In genomic region chr14:93060841-93061240, GRCh38 we compare ENCODE assay signal across 23 cellular contexts. TPM values are rescaled to one million over a fixed set of nuclear protein-coding genes. Genes with fewer than 3 reads are reported as not detected.
DNase-seq lines count a peak whose midpoint lies in the region; ATAC-seq, FAIRE-seq and TF ChIP-seq lines count a peak whose summit lies in the region.
"Had no signal": no experiment of that assay in that cellular context is flagged by ENCODE, and none has a peak within 500 bp of the region (broad histone marks: within the 10 kb centered on the region; RNA-seq: fewer than 3 reads in every experiment).

No MANE protein-coding gene starts in this region.

- POLR2A ChIA-PET in HepG2 (lab: Yijun Ruan, JAX): no interaction called here

- intact Hi-C loops in Right ventricle myocardium superior (cut with DNase I) (no loop called here), HepG2 (cut with micrococcal nuclease; ENCODE audit: unreplicated experiment) (no loop called here)

- no peaks in the 10 kb centered on the region for H3K9me3 Mint-ChIP-seq in activated naive CD8-positive, alpha-beta T cell (ENCODE audit: low read depth)
- H3K9me3 Mint-ChIP-seq in immature natural killer cell: no peaks in the 10 kb centered on the region
- H3K9me3 Mint-ChIP-seq in type B pancreatic cell: no peaks in the 10 kb centered on the region

- no peak for TF ChIP-seq CTCF in cardiac muscle cell (IDR thresholded peaks at IDR 0.05; ENCODE audit: low read depth, low read length)
- TF ChIP-seq CTCF in type B pancreatic cell (conservative IDR thresholded peaks at IDR 0.05): no peak
- no peak for TF ChIP-seq CTCF in HepG2 (CRISPR knock-in tag; IDR thresholded peaks at IDR 0.05)

- no peaks in the 10 kb centered on the region for H3K9me3 ChIP-seq in cardiac muscle cell (ENCODE audit: low read depth)
- no peaks in the 10 kb centered on the region for H3K9me3 ChIP-seq in HepG2 (ENCODE audit: low read length)
- H3K9me3 ChIP-seq: mucosa of descending colon, ovary, tibial artery had no signal

- H4K20me1 ChIP-seq in HepG2 (ENCODE audit: insufficient read depth, low read length): 0 out of 2 replicates have a peak, but pooled peaks cover 4% of the 10 kb centered on the region

- DNase-seq in cardiac muscle cell (ENCODE audit: low read depth in 1 of 2, low spot score in 1 of 2) (no peak), Right ventricle myocardium superior (no peak), immature natural killer cell (no peak), type B pancreatic cell (ENCODE audit: extremely low spot score, unreplicated experiment) (no peak), COR-L47 (lab: John Stamatoyannopoulos, UW) (no peak), HepG2 (ENCODE audit: low spot score) (no peak)
- DNase-seq: activated CD4-positive, alpha-beta T cell treated with anti-CD3 and anti-CD28 coated beads, Interleukin-2, amount 50 U/mL, for 4 hours; foreskin keratinocyte; HCEC 1CT; mucosa of descending colon; NCI-H1105 treated with DMSO at 0.1 percent for 48 hours; NCI-H748 treated with DMSO at 0.1 percent for 48 hours; ovary; PC-9; stimulated activated CD4-positive, alpha-beta T cell treated with anti-CD3 and anti-CD28 coated beads, Interleukin-4, amount 100 ng/mL, for 4 hours; stimulated activated CD8-positive, alpha-beta memory T cell treated with anti-CD3 and anti-CD28 coated beads, Interleukin-4, amount 100 ng/mL, for 48 hours; tibial artery had no signal

- peaks cover 40% of the 10 kb centered on the region for H3K4me1 ChIP-seq in cardiac muscle cell (ENCODE audit: low read depth)
- peaks cover 43% of the 10 kb centered on the region for H3K4me1 ChIP-seq in HepG2 (ENCODE audit: insufficient read depth, low read length)
- H3K4me1 ChIP-seq: foreskin keratinocyte had no signal

- H3K4me3 ChIP-seq in cardiac muscle cell: no peak overlapping the region
- no peak overlapping the region for H3K4me3 ChIP-seq in HepG2 (replicated peaks in 1 of 3; ENCODE audit: insufficient read depth in 1 of 3, low read depth in 2 of 3, low read length in 3 of 3)
- H3K4me3 ChIP-seq: mucosa of descending colon, ovary, PC-9, skin epidermis, tibial artery had no signal

- no peak overlapping the region for H2AFZ ChIP-seq in HepG2 (ENCODE audit: low read length)
- H2AFZ ChIP-seq: PC-9 had no signal

- no peak for TF ChIP-seq RAD21 in HepG2 (CRISPR knock-in tag; IDR thresholded peaks at IDR 0.05)

- TF ChIP-seq POLR2A in HepG2 (IDR thresholded peaks at IDR 0.05; ENCODE audit: insufficient read depth in 1 of 2, low read depth in 2 of 2, low read length in 2 of 2): no peak

- 100% methylated on average over 1 of the region's 1 CpG for WGBS in HepG2 (ENCODE audit: low lambda C conversion rate)

- H3K27ac Mint-ChIP-seq in activated naive CD8-positive, alpha-beta T cell: peak overlapping the region; percentile 79
- H3K27ac Mint-ChIP-seq in immature natural killer cell: peak overlapping the region in 4 of 6 donors; percentile 7 to 77 (median 52)
- H3K27ac Mint-ChIP-seq in type B pancreatic cell: peak overlapping the region; percentile 24

- no peak overlapping the region for H3K4me2 ChIP-seq in HepG2 (ENCODE audit: low read depth, low read length)
- H3K4me2 ChIP-seq: KMS-11, PC-9 had no signal

- H3K27ac ChIP-seq in cardiac muscle cell: peak overlapping the region; percentile 61
- H3K27ac ChIP-seq in HepG2 (ENCODE audit: extremely low read length, insufficient read depth, low read length): no peak overlapping the region
- H3K27ac ChIP-seq: foreskin keratinocyte, KMS-11, ovary, PC-9, skin epidermis had no signal

- H3K4me3 Mint-ChIP-seq in activated naive CD8-positive, alpha-beta T cell: no peak overlapping the region
- no peak overlapping the region for H3K4me3 Mint-ChIP-seq in immature natural killer cell
- H3K4me3 Mint-ChIP-seq in type B pancreatic cell: no peak overlapping the region

- TF ChIP-seq EP300 in HepG2 (IDR thresholded peaks at IDR 0.05; ENCODE audit: low read depth in 2 of 2, low read length in 2 of 2): no peak
- no peak for TF ChIP-seq EP300 in HepG2 (CRISPR knock-in tag; IDR thresholded peaks at IDR 0.05; ENCODE audit: borderline replicate concordance)

- no peaks in the 10 kb centered on the region for H3K79me2 ChIP-seq in HepG2 (ENCODE audit: insufficient read depth, low read length)

- no peaks in the 10 kb centered on the region for H3K27me3 Mint-ChIP-seq in activated naive CD8-positive, alpha-beta T cell
- H3K27me3 Mint-ChIP-seq in immature natural killer cell (ENCODE audit: low read depth in 3 of 3) (peaks cover under 1 to 2% (median under 1%) of the 10 kb centered on the region in 3 donors), type B pancreatic cell (no peaks in the 10 kb centered on the region)

- CTCF ChIA-PET in HepG2 (lab: Yijun Ruan, JAX; ENCODE audit: low intra/inter-chr PET ratio, low total read pairs): no interaction called here

- no TSS peak for BruUV-seq in HepG2 (replicated peaks; lab: Mats Ljungman, UMichigan)

- H3K4me1 Mint-ChIP-seq in activated naive CD8-positive, alpha-beta T cell (ENCODE audit: low read depth): peaks cover 73% of the 10 kb centered on the region
- H3K4me1 Mint-ChIP-seq in immature natural killer cell (peaks cover 57 to 64% of the 10 kb centered on the region in 2 donors), type B pancreatic cell (ENCODE audit: unreplicated experiment) (peaks cover 31% of the 10 kb centered on the region)

- in situ Hi-C loops in HepG2 (cut with HindIII; ENCODE audit: extremely low pct_ligation_motif_present, low pct_unique_long_range_greater_than_20kb): no loop called here

- no peak overlapping the region for H3K9ac ChIP-seq in HepG2 (ENCODE audit: insufficient read depth, low read depth, low read length)
- H3K9ac ChIP-seq: KMS-11 had no signal

- H3K27me3 ChIP-seq in cardiac muscle cell (no peaks in the 10 kb centered on the region), HepG2 (ENCODE audit: control insufficient read depth in 1 of 2, insufficient read depth in 2 of 2, low read length in 2 of 2) (no peaks in the 10 kb centered on the region)
- H3K27me3 ChIP-seq: foreskin keratinocyte, ovary, tibial artery had no signal

- ATAC-seq in Right ventricle myocardium superior (ENCODE audit: poor library complexity) (no peak), HepG2 (no peak), GM18907 (IDR thresholded peaks at IDR 0.05; ENCODE audit: unreplicated experiment) (no peak)
- ATAC-seq: mucosa of descending colon had no signal

- H3K36me3 ChIP-seq in cardiac muscle cell: no peaks in the 10 kb centered on the region
- H3K36me3 ChIP-seq in HepG2 (replicated peaks in 1 of 2; ENCODE audit: control insufficient read depth in 1 of 2, insufficient read depth in 2 of 2, low read length in 2 of 2): no peaks in the 10 kb centered on the region
- H3K36me3 ChIP-seq: ovary, tibial artery had no signal

- no peak for FAIRE-seq in HepG2 (lab: Jason Lieb, UNC)
- FAIRE-seq: A204.1, endothelial cell of umbilical vein had no signal

- H3K36me3 Mint-ChIP-seq in activated naive CD8-positive, alpha-beta T cell: no peaks in the 10 kb centered on the region
- no peaks in the 10 kb centered on the region for H3K36me3 Mint-ChIP-seq in immature natural killer cell
- H3K36me3 Mint-ChIP-seq in type B pancreatic cell: no peaks in the 10 kb centered on the region

TF ChIP-seq in HepG2, 621 proteins besides CTCF, POLR2A, EP300 and RAD21 (continues in another document):
- TF ChIP-seq ZNF354B (CRISPR knock-in tag; IDR thresholded peaks at IDR 0.05) (no peak), ZNF44 (CRISPR knock-in tag; IDR thresholded peaks at IDR 0.05) (no peak), GLI4 (CRISPR knock-in tag; IDR thresholded peaks at IDR 0.05; ENCODE audit: borderline replicate concordance) (no peak), SUZ12 (IDR thresholded peaks at IDR 0.05; ENCODE audit: low read depth, low read length) (no peak), PCBP2 (optimal IDR thresholded peaks at IDR 0.05; ENCODE audit: low read depth, low read length, poor library complexity, severe bottlenecking) (no peak)

RNA-seq across cellular contexts. Expression of gene ITPK1, which starts 54.9 kb away (rescaled TPM):
- 38.7 and 42.9 TPM in 2 replicates for total RNA-seq in cardiac muscle cell
- 33.0 and 39.4 TPM in 2 replicates for polyA plus RNA-seq in cardiac muscle cell
- 115 TPM for total RNA-seq in Right ventricle myocardium superior
- polyA plus RNA-seq in immature natural killer cell: 10 to 100 TPM; 19.5 to 53.0 (median 21.7) TPM
- total RNA-seq in type B pancreatic cell (ENCODE audit: low replicate concordance): 40.2 and 43.5 TPM in 2 replicates
- 20.5 and 28.1 TPM in 2 replicates for total RNA-seq in HepG2 (2016; rRNA removed; fragmentation: Illumina TruSeq; extraction: Trizol)
- total RNA-seq in HepG2 (2016; cell fraction: cytosol; rRNA removed; fragmentation: Illumina TruSeq; extraction: Trizol; ENCODE audit: low read depth): 8.4 and 11.5 TPM in 2 replicates
- total RNA-seq in HepG2 (2016; cell fraction: insoluble cytoplasmic fraction; rRNA removed; fragmentation: Illumina TruSeq; extraction: Trizol): 15.9 and 20.1 TPM in 2 replicates
- 31.0 and 31.9 TPM in 2 replicates for total RNA-seq in HepG2 (2016; cell fraction: membrane; rRNA removed; fragmentation: Illumina TruSeq; extraction: Trizol)
- 11.8 and 15.8 TPM in 2 replicates for total RNA-seq in HepG2 (2016; cell fraction: nucleus; rRNA removed; fragmentation: Illumina TruSeq; extraction: Trizol)
- polyA plus RNA-seq in HepG2 (2011; rRNA removed): 47.5 and 64.2 TPM in 2 replicates
- 30.0 and 37.2 TPM in 2 replicates for polyA plus RNA-seq in HepG2 (2011; cell fraction: cytosol; rRNA removed)
- polyA plus RNA-seq in HepG2 (2011; cell fraction: nucleus; rRNA removed): 30.6 and 37.4 TPM in 2 replicates
- polyA plus RNA-seq in HepG2 (2012): 17.7 and 18.1 TPM in 2 replicates
- polyA plus RNA-seq in HepG2 (2016; cell fraction: cytosol; fragmentation: Illumina TruSeq; extraction: Trizol; ENCODE audit: low read depth): 21.3 and 21.6 TPM in 2 replicates
- 28.1 and 40.5 TPM in 2 replicates for polyA plus RNA-seq in HepG2 (2016; cell fraction: insoluble cytoplasmic fraction; fragmentation: Illumina TruSeq; extraction: Trizol; ENCODE audit: low read depth)
- polyA plus RNA-seq in HepG2 (2016; cell fraction: membrane; fragmentation: Illumina TruSeq; extraction: Trizol; ENCODE audit: low read depth): 43.7 and 50.0 TPM in 2 replicates
- 24.0 and 25.1 TPM in 2 replicates for polyA plus RNA-seq in HepG2 (2016; cell fraction: nucleus; fragmentation: Illumina TruSeq; extraction: Trizol; ENCODE audit: insufficient read depth, low read depth)
- polyA minus RNA-seq in HepG2 (2011; rRNA and poly(A)+ RNA removed; ENCODE audit: low replicate concordance): 147 and 407 TPM in 2 replicates
- polyA minus RNA-seq in HepG2 (2011; cell fraction: cytosol; rRNA and poly(A)+ RNA removed): 32.5 and 39.1 TPM in 2 replicates
- 12.5 and 17.4 TPM in 2 replicates for polyA minus RNA-seq in HepG2 (2011; cell fraction: nucleus; rRNA and poly(A)+ RNA removed)

Comparison
In these comparisons a context has a peak if more than half of its experiments do, and no peak if none do; other contexts are left out.
1. H3K27ac Mint-ChIP-seq: peak in every context shown above with its lines; median percentile 79 in activated naive CD8-positive, alpha-beta T cell; 52 in immature natural killer cell; 24 in type B pancreatic cell.